ENCODE assay signal across 12 cellular contexts in genomic region chr6:102114402-102114801, GRCh38.
DNase-seq lines count a peak whose midpoint lies in the region; ATAC-seq and TF ChIP-seq lines count a peak whose summit lies in the region.
"Had no signal": no experiment of that assay in that cellular context is flagged by ENCODE, and none has a peak within 500 bp of the region (broad histone marks: within the 10 kb centered on the region; RNA-seq: fewer than 3 reads in every experiment).

No MANE protein-coding gene starts in this region.

- H3K4me3 ChIP-seq in BE2C (ENCODE audit: low read depth, low read length) (no peak overlapping the region), Karpas-422 (ENCODE audit: low read length) (no peak overlapping the region), brain microvascular endothelial cell (ENCODE audit: low read depth, low read length) (no peak overlapping the region), sigmoid colon (no peak overlapping the region), spleen (no peak overlapping the region)
- H3K4me3 ChIP-seq: BLaER1 had no signal

- in situ Hi-C loops in brain microvascular endothelial cell (cut with HindIII; ENCODE audit: low pct_ligation_motif_present, low sequenced_read_pairs) = no loop called here

- no peak for TF ChIP-seq POLR2A in sigmoid colon (IDR thresholded peaks at IDR 0.05)
- TF ChIP-seq POLR2A in spleen (IDR thresholded peaks at IDR 0.05) = no peak

- H3K27ac ChIP-seq in Karpas-422 (ENCODE audit: low read length) (no peak overlapping the region), brain microvascular endothelial cell (no peak overlapping the region), sigmoid colon (no peak overlapping the region), spleen (no peak overlapping the region)
- H3K27ac ChIP-seq: BLaER1 had no signal

- 32 to 38% methylated on average over 2 of the region's 2 CpGs for WGBS in sigmoid colon, 2 donors
- WGBS in spleen, 5 donors = 25 to 49% (median 32%) methylated on average over 2 of the region's 2 CpGs

- H3K36me3 ChIP-seq in BE2C (no peaks in the 10 kb centered on the region), Karpas-422 (ENCODE audit: insufficient read depth, low read length) (no peaks in the 10 kb centered on the region), brain microvascular endothelial cell (replicated peaks) (no peaks in the 10 kb centered on the region), sigmoid colon (no peaks in the 10 kb centered on the region), spleen (no peaks in the 10 kb centered on the region)
- H3K36me3 ChIP-seq: BLaER1 had no signal

- no peaks in the 10 kb centered on the region for H4K20me1 ChIP-seq in Karpas-422 (ENCODE audit: insufficient read depth, low read depth, low read length)
- H4K20me1 ChIP-seq: BLaER1 had no signal

- H3K27me3 ChIP-seq in BE2C (no peaks in the 10 kb centered on the region), Karpas-422 (ENCODE audit: low read length) (no peaks in the 10 kb centered on the region), brain microvascular endothelial cell (replicated peaks) (no peaks in the 10 kb centered on the region), sigmoid colon (no peaks in the 10 kb centered on the region), spleen (replicated peaks in 1 of 7) (no peaks in the 10 kb centered on the region)
- H3K27me3 ChIP-seq: BLaER1 had no signal

- no peaks in the 10 kb centered on the region for H3K9me3 ChIP-seq in BE2C
- H3K9me3 ChIP-seq in Karpas-422 (ENCODE audit: low read length) = no peaks in the 10 kb centered on the region
- H3K9me3 ChIP-seq in sigmoid colon = no peaks in the 10 kb centered on the region
- peaks cover 0 to 23% (median 8%) of the 10 kb centered on the region in 8 donors for H3K9me3 ChIP-seq in spleen
- H3K9me3 ChIP-seq: BLaER1 had no signal

- no peak for TF ChIP-seq EP300 in sigmoid colon (IDR thresholded peaks at IDR 0.05)

- peak; percentile 37 for DNase-seq in BE2C
- DNase-seq in Karpas-422 = peak; percentile 67
- no peak for DNase-seq in brain microvascular endothelial cell
- DNase-seq in sigmoid colon = no peak
- DNase-seq in spleen = no peak
- DNase-seq in stimulated activated CD4-positive, alpha-beta T cell treated with anti-CD3 and anti-CD28 coated beads, Interleukin-4, amount 100 ng/mL, for 24 hours = no peak
- DNase-seq: activated naive CD4-positive, alpha-beta T cell treated with Interleukin-2 at 50 U/mL for 16 hours; IMR-90; T-helper 1 cell had no signal

- intact Hi-C loops in sigmoid colon (cut with DNase I) (no loop called here), spleen (cut with DNase I; ENCODE audit: low total_unique reads) (no loop called here)

- peak; percentile 79 for TF ChIP-seq CTCF in BE2C (IDR thresholded peaks at IDR 0.05; ENCODE audit: low read depth, low read length)
- peak; percentile 42 for TF ChIP-seq CTCF in brain microvascular endothelial cell (IDR thresholded peaks at IDR 0.05; ENCODE audit: low read depth, low read length, missing control alignments)
- no peak for TF ChIP-seq CTCF in sigmoid colon (IDR thresholded peaks at IDR 0.05)
- no peak for TF ChIP-seq CTCF in spleen (IDR thresholded peaks at IDR 0.05 in 8 of 11, conservative IDR thresholded peaks at IDR 0.05 in 3 of 11)

- H3K9me2 ChIP-seq in Karpas-422 (replicated peaks; ENCODE audit: insufficient read depth, low read length) = no peaks in the 10 kb centered on the region

- H3K4me1 ChIP-seq in BE2C (no peaks in the 10 kb centered on the region), Karpas-422 (ENCODE audit: low read length) (no peaks in the 10 kb centered on the region), sigmoid colon (no peaks in the 10 kb centered on the region), spleen (no peaks in the 10 kb centered on the region)
- H3K4me1 ChIP-seq: BLaER1 had no signal

- no peak overlapping the region for H3K9ac ChIP-seq in Karpas-422 (ENCODE audit: low read length)
- H3K9ac ChIP-seq: BLaER1 had no signal

- no peak overlapping the region for H3K4me2 ChIP-seq in Karpas-422 (ENCODE audit: low read depth, low read length, poor library complexity, severe bottlenecking)
- H3K4me2 ChIP-seq: BLaER1 had no signal

- no peak overlapping the region for H2AFZ ChIP-seq in Karpas-422 (ENCODE audit: low read length)

- H3K79me2 ChIP-seq in Karpas-422 (ENCODE audit: low read length) = no peaks in the 10 kb centered on the region

- ATAC-seq in GM21390 (IDR thresholded peaks at IDR 0.05; ENCODE audit: unreplicated experiment) (peak; percentile 82), GM19463 (IDR thresholded peaks at IDR 0.05; ENCODE audit: unreplicated experiment) (no peak)

Comparison
In these comparisons a context has a peak if more than half of its experiments do, and no peak if none do; other contexts are left out.
1. DNase-seq: peak in BE2C (single experiment) and Karpas-422 (single experiment); none in brain microvascular endothelial cell (single experiment), sigmoid colon (single experiment), spleen (single experiment) and stimulated activated CD4-positive, alpha-beta T cell treated with anti-CD3 and anti-CD28 coated beads, Interleukin-4, amount 100 ng/mL, for 24 hours (single experiment).
2. CTCF ChIP-seq: peak in BE2C (single experiment) and brain microvascular endothelial cell (single experiment); none in sigmoid colon (0 of 4) and spleen (0 of 11).